ENCODE assay signal across 19 cellular contexts in genomic region chr2:203982276-203982675, GRCh38. TPM values are rescaled to one million over a fixed set of nuclear protein-coding genes. Genes with fewer than 3 reads are reported as not detected.
A peak's percentile ranks its signal among the peaks of the same experiment; 100 is the strongest.
DNase-seq lines count a peak whose midpoint lies in the region; ATAC-seq lines count a peak whose summit lies in the region.
"Had no signal": no experiment of that assay in that cellular context is flagged by ENCODE, and none has a peak within 500 bp of the region (broad histone marks: within the 10 kb centered on the region; RNA-seq: fewer than 3 reads in every experiment).

No MANE protein-coding gene starts in this region.

- peak; percentile 60 to 72 for ATAC-seq in activated T-cell treated with anti-CD3 and anti-CD28 coated beads, Interleukin-2, amount 50 U/mL, for 72 hours (replicated peaks in 1 of 2)
- peak; percentile 81 for ATAC-seq in activated T-helper 17 cell treated with anti-CD3 and anti-CD28 coated beads, Interleukin-2, amount 50 U/mL, for 72 hours (replicated peaks)
- no peak for ATAC-seq in naive thymus-derived CD8-positive, alpha-beta T cell
- no peak for ATAC-seq in GM18907 (IDR thresholded peaks at IDR 0.05; ENCODE audit: unreplicated experiment)
- ATAC-seq: CD8-positive, alpha-beta T cell; GM12878; HepG2 had no signal

- H3K4me1 Mint-ChIP-seq in T-helper 2 cell treated with Interferon-gamma antibody and Interleukin-4, amounts not matched to agents 5 μg/mL and 100 μg/mL, for 36 hours (ENCODE audit: low read depth), result peaks cover 16% of the 10 kb centered on the region
- peaks cover 31% of the 10 kb centered on the region for H3K4me1 Mint-ChIP-seq in activated T-cell treated with anti-CD3 and anti-CD28 coated beads, Interleukin-2, amount 50 U/mL, for 72 hours (ENCODE audit: low read depth)
- H3K4me1 Mint-ChIP-seq in activated T-cell treated with anti-CD3 and anti-CD28 coated beads, Interleukin-2, amount 50 U/mL, for 24 hours (ENCODE audit: low read depth), result peaks cover 34% of the 10 kb centered on the region
- peaks cover 19% of the 10 kb centered on the region for H3K4me1 Mint-ChIP-seq in activated T-helper 17 cell treated with anti-CD3 and anti-CD28 coated beads, Interleukin-2, amount 50 U/mL, for 72 hours
- H3K4me1 Mint-ChIP-seq in naive thymus-derived CD8-positive, alpha-beta T cell, result peaks cover 0 to 3% (median under 1%) of the 10 kb centered on the region in 4 donors
- H3K4me1 Mint-ChIP-seq: B cell had no signal

- H3K4me3 Mint-ChIP-seq in T-helper 2 cell treated with Interferon-gamma antibody and Interleukin-4, amounts not matched to agents 5 μg/mL and 100 μg/mL, for 36 hours, result no peak overlapping the region
- no peak overlapping the region for H3K4me3 Mint-ChIP-seq in activated T-cell treated with anti-CD3 and anti-CD28 coated beads, Interleukin-2, amount 50 U/mL, for 72 hours
- no peak overlapping the region for H3K4me3 Mint-ChIP-seq in activated T-cell treated with anti-CD3 and anti-CD28 coated beads, Interleukin-2, amount 50 U/mL, for 24 hours
- peak overlapping the region; percentile 27 for H3K4me3 Mint-ChIP-seq in activated T-helper 17 cell treated with anti-CD3 and anti-CD28 coated beads, Interleukin-2, amount 50 U/mL, for 72 hours
- H3K4me3 Mint-ChIP-seq in naive thymus-derived CD8-positive, alpha-beta T cell, result no peak overlapping the region
- H3K4me3 Mint-ChIP-seq: B cell; CD8-positive, alpha-beta T cell; H9 had no signal

- H3K27ac Mint-ChIP-seq in T-helper 2 cell treated with Interferon-gamma antibody and Interleukin-4, amounts not matched to agents 5 μg/mL and 100 μg/mL, for 36 hours, result no peak overlapping the region
- no peak overlapping the region for H3K27ac Mint-ChIP-seq in activated T-cell treated with anti-CD3 and anti-CD28 coated beads, Interleukin-2, amount 50 U/mL, for 72 hours
- no peak overlapping the region for H3K27ac Mint-ChIP-seq in activated T-cell treated with anti-CD3 and anti-CD28 coated beads, Interleukin-2, amount 50 U/mL, for 24 hours
- peak overlapping the region; percentile 44 for H3K27ac Mint-ChIP-seq in activated T-helper 17 cell treated with anti-CD3 and anti-CD28 coated beads, Interleukin-2, amount 50 U/mL, for 72 hours
- H3K27ac Mint-ChIP-seq in naive thymus-derived CD8-positive, alpha-beta T cell, result no peak overlapping the region
- H3K27ac Mint-ChIP-seq: B cell; CD8-positive, alpha-beta T cell; H9 had no signal

- H3K27me3 Mint-ChIP-seq in T-helper 2 cell treated with Interferon-gamma antibody and Interleukin-4, amounts not matched to agents 5 μg/mL and 100 μg/mL, for 36 hours (ENCODE audit: low read depth), result peaks cover 4% of the 10 kb centered on the region
- H3K27me3 Mint-ChIP-seq in activated T-cell treated with anti-CD3 and anti-CD28 coated beads, Interleukin-2, amount 50 U/mL, for 72 hours (ENCODE audit: low read depth), result no peaks in the 10 kb centered on the region
- H3K27me3 Mint-ChIP-seq in activated T-cell treated with anti-CD3 and anti-CD28 coated beads, Interleukin-2, amount 50 U/mL, for 24 hours, result no peaks in the 10 kb centered on the region
- no peaks in the 10 kb centered on the region for H3K27me3 Mint-ChIP-seq in activated T-helper 17 cell treated with anti-CD3 and anti-CD28 coated beads, Interleukin-2, amount 50 U/mL, for 72 hours
- H3K27me3 Mint-ChIP-seq in naive thymus-derived CD8-positive, alpha-beta T cell, result no peaks in the 10 kb centered on the region

- POLR2A ChIA-PET in naive thymus-derived CD8-positive, alpha-beta T cell (lab: Charles Lee), result interaction anchor here (0.6 to 0.7 kb wide), 2 partner anchors 40 to 67 kb away, joined by 3 to 5 read pairs; no protein-coding TSS in a partner anchor

- no peaks in the 10 kb centered on the region for H3K36me3 Mint-ChIP-seq in T-helper 2 cell treated with Interferon-gamma antibody and Interleukin-4, amounts not matched to agents 5 μg/mL and 100 μg/mL, for 36 hours (ENCODE audit: low read depth)
- peaks cover 8 to 25% of the 10 kb centered on the region in 2 donors for H3K36me3 Mint-ChIP-seq in activated T-cell treated with anti-CD3 and anti-CD28 coated beads, Interleukin-2, amount 50 U/mL, for 72 hours (ENCODE audit: insufficient read depth in 2 of 2)
- no peaks in the 10 kb centered on the region for H3K36me3 Mint-ChIP-seq in activated T-cell treated with anti-CD3 and anti-CD28 coated beads, Interleukin-2, amount 50 U/mL, for 24 hours (ENCODE audit: low read depth)
- H3K36me3 Mint-ChIP-seq in activated T-helper 17 cell treated with anti-CD3 and anti-CD28 coated beads, Interleukin-2, amount 50 U/mL, for 72 hours (ENCODE audit: low read depth), result no peaks in the 10 kb centered on the region
- H3K36me3 Mint-ChIP-seq in naive thymus-derived CD8-positive, alpha-beta T cell, result peaks cover 0 to 6% (median 0%) of the 10 kb centered on the region in 3 donors
- H3K36me3 Mint-ChIP-seq: CD8-positive, alpha-beta T cell had no signal

- peak; percentile 31 for DNase-seq in T-helper 2 cell treated with Interferon-gamma antibody and Interleukin-4, amounts not matched to agents 5 μg/mL and 100 μg/mL, for 36 hours (ENCODE audit: low spot score)
- no peak for DNase-seq in T-helper 2 cell
- DNase-seq in activated T-cell treated with anti-CD3 and anti-CD28 coated beads, Interleukin-2, amount 50 U/mL, for 72 hours, result no peak
- DNase-seq in activated T-cell treated with anti-CD3 and anti-CD28 coated beads, Interleukin-2, amount 50 U/mL, for 24 hours, result no peak
- peak; percentile 6 for DNase-seq in A172 (ENCODE audit: low spot score)
- no peak for DNase-seq in naive thymus-derived CD8-positive, alpha-beta T cell
- DNase-seq: Calu3; CD8-positive, alpha-beta T cell; DMS79 treated with DMSO at 0.1 percent for 48 hours; H9 had no signal

- no peaks in the 10 kb centered on the region for H3K9me3 Mint-ChIP-seq in T-helper 2 cell treated with Interferon-gamma antibody and Interleukin-4, amounts not matched to agents 5 μg/mL and 100 μg/mL, for 36 hours
- H3K9me3 Mint-ChIP-seq in activated T-cell treated with anti-CD3 and anti-CD28 coated beads, Interleukin-2, amount 50 U/mL, for 72 hours, result peaks cover 8 to 15% of the 10 kb centered on the region in 2 donors
- H3K9me3 Mint-ChIP-seq in activated T-cell treated with anti-CD3 and anti-CD28 coated beads, Interleukin-2, amount 50 U/mL, for 24 hours, result peaks cover 19% of the 10 kb centered on the region
- H3K9me3 Mint-ChIP-seq in activated T-helper 17 cell treated with anti-CD3 and anti-CD28 coated beads, Interleukin-2, amount 50 U/mL, for 72 hours, result peaks cover 15% of the 10 kb centered on the region
- peaks cover 0 to 2% (median 0%) of the 10 kb centered on the region in 9 donors for H3K9me3 Mint-ChIP-seq in naive thymus-derived CD8-positive, alpha-beta T cell
- H3K9me3 Mint-ChIP-seq: H9 had no signal

RNA-seq across cellular contexts. Expression of gene ICOS, which starts 45.7 kb away (rescaled TPM):
- 100 to 1,000 TPM; 145 to 196 TPM for total RNA-seq in activated T-cell treated with anti-CD3 and anti-CD28 coated beads, Interleukin-2, amount 50 U/mL, for 72 hours
- total RNA-seq in A172 (2014; rRNA removed; shearing (Covaris generic)), result not detected in 2 replicates
- 100 to 1,000 TPM; 146 to 194 TPM for total RNA-seq in activated T-helper 17 cell treated with anti-CD3 and anti-CD28 coated beads, Interleukin-2, amount 50 U/mL, for 72 hours
- 10 to 100 TPM; 31.9 to 36.1 TPM for total RNA-seq in naive thymus-derived CD8-positive, alpha-beta T cell
- 10 to 100 TPM in 1 of 3 donors, 1 to 10 TPM in 2; 7.5 to 14.0 (median 8.6) TPM for polyA plus RNA-seq in naive thymus-derived CD8-positive, alpha-beta T cell
- total RNA-seq: A673, B cell, Calu3, G401, H1, H9, HepG2 had no signal
- polyA plus RNA-seq: AG04450, H1, HepG2 had no signal

Comparison
In these comparisons a context has a peak if more than half of its experiments do, and no peak if none do; other contexts are left out.
1. DNase-seq: peak in T-helper 2 cell treated with Interferon-gamma antibody and Interleukin-4, amounts not matched to agents 5 μg/mL and 100 μg/mL, for 36 hours (single experiment) and A172 (single experiment); none in T-helper 2 cell (0 of 5), activated T-cell treated with anti-CD3 and anti-CD28 coated beads, Interleukin-2, amount 50 U/mL, for 72 hours (0 of 2), activated T-cell treated with anti-CD3 and anti-CD28 coated beads, Interleukin-2, amount 50 U/mL, for 24 hours (single experiment) and naive thymus-derived CD8-positive, alpha-beta T cell (0 of 10).
2. ATAC-seq: peak in activated T-cell treated with anti-CD3 and anti-CD28 coated beads, Interleukin-2, amount 50 U/mL, for 72 hours (2 of 2) and activated T-helper 17 cell treated with anti-CD3 and anti-CD28 coated beads, Interleukin-2, amount 50 U/mL, for 72 hours (single experiment); none in naive thymus-derived CD8-positive, alpha-beta T cell (0 of 2) and GM18907 (single experiment).
3. RNA of gene ICOS, which starts 45.7 kb away (total RNA-seq): 145 to 196 TPM in activated T-cell treated with anti-CD3 and anti-CD28 coated beads, Interleukin-2, amount 50 U/mL, for 72 hours, 146 to 194 TPM in activated T-helper 17 cell treated with anti-CD3 and anti-CD28 coated beads, Interleukin-2, amount 50 U/mL, for 72 hours and 31.9 to 36.1 TPM in naive thymus-derived CD8-positive, alpha-beta T cell; not detected in A172; every median in the first group is over 10 times any median in the second.